In genomic region chrX:154598656-154599055, GRCh38 we compare ENCODE assay signal across 30 cellular contexts. TPM values are rescaled to one million over a fixed set of nuclear protein-coding genes. Genes with fewer than 3 reads are reported as not detected.
"Had no signal": no experiment of that assay in that cellular context is flagged by ENCODE, and none has a peak within 500 bp of the region (broad histone marks: within the 10 kb centered on the region; RNA-seq: fewer than 3 reads in every experiment).

No MANE protein-coding gene starts in this region.

- H3K4me3 Mint-ChIP-seq: activated B cell treated with CpG ODN at 0.5 μM for 24 hours; activated CD4-positive, alpha-beta memory T cell treated with anti-CD3 and anti-CD28 coated beads for 36 hours; activated CD4-positive, alpha-beta T cell treated with anti-CD3 and anti-CD28 coated beads, Interleukin-2, amount 10 ng/mL, durations not matched to agents 7 days and 5 days; activated naive CD8-positive, alpha-beta T cell treated with anti-CD3 and anti-CD28 coated beads, Interleukin-2, amount 50 U/mL, for 24 hours; activated T-cell treated with anti-CD3 and anti-CD28 coated beads, Interleukin-2, amount 50 U/mL, for 4 hours; brain; T-helper 1 cell treated with Interleukin-12 subunit alpha and Interleukin-12 subunit beta and Interleukin-4 antibody, amounts not matched to agents 30 μg/mL and 1 μg/mL, for 36 hours had no signal

- ATAC-seq: activated naive CD4-positive, alpha-beta T cell treated with anti-CD3 and anti-CD28 coated beads, Interleukin-2, amount 50 U/mL, for 72 hours; activated naive CD8-positive, alpha-beta T cell treated with anti-CD3 and anti-CD28 coated beads, Interleukin-2, amount 50 U/mL, for 24 hours; activated T-cell treated with anti-CD3 and anti-CD28 coated beads, Interleukin-2, amount 50 U/mL, for 4 hours had no signal

- H3K9me3 ChIP-seq: ascending aorta, Peyer's patch, SJSA1 had no signal

- H3K9me3 Mint-ChIP-seq: activated B cell treated with CpG ODN at 0.5 μM for 24 hours; activated CD4-positive, alpha-beta memory T cell treated with anti-CD3 and anti-CD28 coated beads for 36 hours; activated CD4-positive, alpha-beta T cell treated with anti-CD3 and anti-CD28 coated beads, Interleukin-2, amount 10 ng/mL, durations not matched to agents 7 days and 5 days; activated naive CD4-positive, alpha-beta T cell treated with anti-CD3 and anti-CD28 coated beads, Interleukin-2, amount 50 U/mL, for 72 hours; activated naive CD8-positive, alpha-beta T cell treated with anti-CD3 and anti-CD28 coated beads, Interleukin-2, amount 50 U/mL, for 24 hours; activated T-cell treated with anti-CD3 and anti-CD28 coated beads, Interleukin-2, amount 50 U/mL, for 4 hours; T-helper 1 cell treated with Interleukin-12 subunit alpha and Interleukin-12 subunit beta and Interleukin-4 antibody, amounts not matched to agents 30 μg/mL and 1 μg/mL, for 36 hours had no signal

- H3K4me3 ChIP-seq: ascending aorta, Peyer's patch, SJSA1 had no signal

- H3K27ac Mint-ChIP-seq: activated B cell treated with CpG ODN at 0.5 μM for 24 hours; activated CD4-positive, alpha-beta memory T cell treated with anti-CD3 and anti-CD28 coated beads for 36 hours; activated CD4-positive, alpha-beta T cell treated with anti-CD3 and anti-CD28 coated beads, Interleukin-2, amount 10 ng/mL, durations not matched to agents 7 days and 5 days; activated naive CD4-positive, alpha-beta T cell treated with anti-CD3 and anti-CD28 coated beads, Interleukin-2, amount 50 U/mL, for 72 hours; activated naive CD8-positive, alpha-beta T cell treated with anti-CD3 and anti-CD28 coated beads, Interleukin-2, amount 50 U/mL, for 24 hours; brain; T-helper 1 cell treated with Interleukin-12 subunit alpha and Interleukin-12 subunit beta and Interleukin-4 antibody, amounts not matched to agents 30 μg/mL and 1 μg/mL, for 36 hours had no signal

- H3K36me3 Mint-ChIP-seq: activated CD4-positive, alpha-beta memory T cell treated with anti-CD3 and anti-CD28 coated beads for 36 hours; activated naive CD4-positive, alpha-beta T cell treated with anti-CD3 and anti-CD28 coated beads, Interleukin-2, amount 50 U/mL, for 72 hours; brain had no signal

- H3K4me1 ChIP-seq: ascending aorta, Peyer's patch had no signal

- H3K36me3 ChIP-seq: ascending aorta, Peyer's patch, SJSA1 had no signal

- DNase-seq: activated B cell treated with CpG ODN at 0.5 μM for 24 hours; activated CD4-positive, alpha-beta memory T cell treated with anti-CD3 and anti-CD28 coated beads for 36 hours; activated CD4-positive, alpha-beta T cell treated with anti-CD3 and anti-CD28 coated beads for 1 hour; activated CD4-positive, alpha-beta T cell treated with anti-CD3 and anti-CD28 coated beads, Interleukin-2, amount 10 ng/mL, durations not matched to agents 7 days and 5 days; activated CD8-positive, alpha-beta memory T cell treated with anti-CD3 and anti-CD28 coated beads for 24 hours; activated effector memory CD4-positive, alpha-beta T cell treated with anti-CD3 and anti-CD28 coated beads, Interleukin-2, amount 50 U/mL, for 16 hours; activated naive CD4-positive, alpha-beta T cell treated with Interleukin-2 at 50 U/mL for 16 hours; activated naive CD8-positive, alpha-beta T cell treated with anti-CD3 and anti-CD28 coated beads, Interleukin-2, amount 50 U/mL, for 24 hours; activated T-cell treated with anti-CD3 and anti-CD28 coated beads, Interleukin-2, amount 50 U/mL, for 4 hours; amniotic stem cell; IMR-90; KBM-7; NCI-H1092; NCI-H1417 treated with DMSO at 0.1 percent for 48 hours; NCI-H1694; NCI-H2029 treated with DMSO at 0.1 percent for 48 hours; NCI-H345; NCI-H510A; NCI-H69; NK-92 treated with Interleukin-12 subunit alpha and Interleukin-12 subunit beta, amount 100 ng/mL, for 24 hours; OCI-M1; Peyer's patch; SHP77 had no signal

- H3K27ac ChIP-seq: ascending aorta, Peyer's patch, SJSA1 had no signal

- H3K27me3 ChIP-seq: ascending aorta, Peyer's patch, SJSA1 had no signal

- H3K4me1 Mint-ChIP-seq: activated B cell treated with CpG ODN at 0.5 μM for 24 hours, brain had no signal

RNA-seq across cellular contexts. Expression of gene CTAG1A, which starts 13.7 kb away (rescaled TPM):
- total RNA-seq: activated B cell treated with CpG ODN at 0.5 μM for 24 hours; activated CD4-positive, alpha-beta memory T cell treated with anti-CD3 and anti-CD28 coated beads for 36 hours; activated CD4-positive, alpha-beta T cell treated with anti-CD3 and anti-CD28 coated beads, Interleukin-2, amount 10 ng/mL, durations not matched to agents 7 days and 5 days; activated naive CD4-positive, alpha-beta T cell treated with anti-CD3 and anti-CD28 coated beads, Interleukin-2, amount 50 U/mL, for 72 hours; activated T-cell treated with anti-CD3 and anti-CD28 coated beads, Interleukin-2, amount 50 U/mL, for 4 hours; ascending aorta; IMR-90; LHCN-M2; MCF 10A; Peyer's patch; SJSA1 had no signal
- polyA plus RNA-seq: IMR-90 had no signal

RNA-seq across cellular contexts. Expression of gene CTAG1B, which starts 20.4 kb away (rescaled TPM):
- total RNA-seq: activated B cell treated with CpG ODN at 0.5 μM for 24 hours; activated CD4-positive, alpha-beta memory T cell treated with anti-CD3 and anti-CD28 coated beads for 36 hours; activated CD4-positive, alpha-beta T cell treated with anti-CD3 and anti-CD28 coated beads, Interleukin-2, amount 10 ng/mL, durations not matched to agents 7 days and 5 days; activated naive CD4-positive, alpha-beta T cell treated with anti-CD3 and anti-CD28 coated beads, Interleukin-2, amount 50 U/mL, for 72 hours; activated T-cell treated with anti-CD3 and anti-CD28 coated beads, Interleukin-2, amount 50 U/mL, for 4 hours; ascending aorta; IMR-90; LHCN-M2; MCF 10A; Peyer's patch; SJSA1 had no signal
- polyA plus RNA-seq: IMR-90 had no signal

RNA-seq across cellular contexts. Expression of gene CTAG2, which starts 54.7 kb away (rescaled TPM):
- total RNA-seq: activated B cell treated with CpG ODN at 0.5 μM for 24 hours; activated CD4-positive, alpha-beta memory T cell treated with anti-CD3 and anti-CD28 coated beads for 36 hours; activated CD4-positive, alpha-beta T cell treated with anti-CD3 and anti-CD28 coated beads, Interleukin-2, amount 10 ng/mL, durations not matched to agents 7 days and 5 days; activated naive CD4-positive, alpha-beta T cell treated with anti-CD3 and anti-CD28 coated beads, Interleukin-2, amount 50 U/mL, for 72 hours; ascending aorta; LHCN-M2; MCF 10A; Peyer's patch; SJSA1 had no signal
